13 cellular contexts compared by ENCODE assay signal in the genomic region with DNA sequence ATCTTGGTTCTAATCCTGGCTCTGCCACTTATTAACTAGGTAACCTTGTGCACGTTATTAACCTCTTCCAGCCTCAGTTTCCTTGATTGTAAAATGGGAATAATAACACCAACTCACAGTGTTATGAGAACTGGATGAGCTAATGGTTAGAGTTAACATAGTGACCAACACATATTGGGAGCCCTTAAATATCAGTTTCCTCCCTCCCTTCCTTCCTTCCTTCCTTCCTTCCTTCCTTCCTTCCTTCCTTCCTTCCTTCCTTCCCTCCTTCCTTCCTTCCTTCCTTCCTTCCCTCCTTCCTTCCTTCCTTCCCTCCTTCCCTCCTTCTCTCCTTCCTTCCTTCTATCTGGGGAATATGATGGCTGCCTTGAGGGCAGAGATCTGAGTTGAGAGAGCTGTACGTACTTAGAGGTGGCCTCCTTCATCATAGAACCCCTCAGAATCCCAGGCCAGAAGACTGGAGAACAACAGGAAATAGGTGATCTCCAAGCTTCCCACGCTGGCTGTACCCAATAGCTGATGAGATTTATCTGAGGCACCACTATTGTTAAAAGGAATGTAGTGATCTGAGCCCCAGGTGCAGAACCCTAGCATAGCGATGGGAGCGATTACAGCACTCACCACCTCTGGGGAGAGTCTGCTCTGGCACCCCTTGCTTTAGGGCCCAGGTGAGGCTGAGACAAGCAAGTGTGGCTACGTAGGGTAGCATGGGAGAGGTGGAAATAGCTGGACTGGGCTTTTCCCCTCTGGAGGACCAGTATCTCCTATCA. TPM values are rescaled to one million over a fixed set of nuclear protein-coding genes. Genes with fewer than 3 reads are reported as not detected.
DNase-seq lines count a peak whose midpoint lies in the region; ATAC-seq, FAIRE-seq and TF ChIP-seq lines count a peak whose summit lies in the region.
"Had no signal": no experiment of that assay in that cellular context is flagged by ENCODE, and none has a peak within 500 bp of the region (broad histone marks: within the 10 kb centered on the region; RNA-seq: fewer than 3 reads in every experiment).

No MANE protein-coding gene starts in this region.

- H3K36me3 ChIP-seq in astrocyte (ENCODE audit: insufficient read depth, low read length) (no peaks in the 10 kb centered on the region), mesenchymal stem cell (ENCODE audit: control insufficient read depth in 1 of 2, insufficient read depth in 2 of 2, low read depth in 1 of 2, low read length in 2 of 2) (no peaks in the 10 kb centered on the region), suprapubic skin (no peaks in the 10 kb centered on the region)

- H3K36me3 Mint-ChIP-seq in activated T-cell treated with anti-CD3 and anti-CD28 coated beads, Interleukin-2, amount 50 U/mL, for 24 hours (ENCODE audit: low read depth): no peaks in the 10 kb centered on the region
- H3K36me3 Mint-ChIP-seq in activated T-cell treated with anti-CD3 and anti-CD28 coated beads, Interleukin-2, amount 50 U/mL, for 72 hours (ENCODE audit: insufficient read depth in 2 of 2): peaks cover 0 to 5% of the 10 kb centered on the region in 2 donors
- H3K36me3 Mint-ChIP-seq in astrocyte (ENCODE audit: low read depth, unreplicated experiment): no peaks in the 10 kb centered on the region

- H2AFZ ChIP-seq in astrocyte (ENCODE audit: low read depth, low read length): no peak overlapping the region
- H2AFZ ChIP-seq in mesenchymal stem cell (ENCODE audit: low read depth, low read length): no peak overlapping the region

- no peaks in the 10 kb centered on the region for H3K79me2 ChIP-seq in astrocyte (ENCODE audit: insufficient read depth, low read length)

- H3K4me3 Mint-ChIP-seq in activated T-cell treated with anti-CD3 and anti-CD28 coated beads, Interleukin-2, amount 50 U/mL, for 24 hours: no peak overlapping the region
- H3K4me3 Mint-ChIP-seq in activated T-cell treated with anti-CD3 and anti-CD28 coated beads, Interleukin-2, amount 50 U/mL, for 72 hours: peak overlapping the region in 1 of 2 donors; percentile 24
- H3K4me3 Mint-ChIP-seq in astrocyte (ENCODE audit: unreplicated experiment): no peak overlapping the region
- H3K4me3 Mint-ChIP-seq: dendritic cell treated with granulocyte-macrophage colony-stimulating factor and Interleukin-4, amounts not matched to agents 40 ng/mL and 50 ng/mL, for 4 days had no signal

- H3K4me1 Mint-ChIP-seq in activated T-cell treated with anti-CD3 and anti-CD28 coated beads, Interleukin-2, amount 50 U/mL, for 24 hours (ENCODE audit: low read depth): peaks cover 94% of the 10 kb centered on the region
- peaks cover 98% of the 10 kb centered on the region for H3K4me1 Mint-ChIP-seq in activated T-cell treated with anti-CD3 and anti-CD28 coated beads, Interleukin-2, amount 50 U/mL, for 72 hours (ENCODE audit: low read depth)
- H3K4me1 Mint-ChIP-seq in astrocyte (ENCODE audit: low read depth, unreplicated experiment): peaks cover 24% of the 10 kb centered on the region

- no peak for TF ChIP-seq POLR2A in suprapubic skin (IDR thresholded peaks at IDR 0.05)

- TF ChIP-seq EP300 in suprapubic skin (IDR thresholded peaks at IDR 0.05): no peak

- H3K4me3 ChIP-seq in astrocyte (ENCODE audit: insufficient read depth, low read depth, low read length) (no peak overlapping the region), mesenchymal stem cell (ENCODE audit: insufficient read depth in 1 of 2, low read depth in 1 of 2, low read length in 2 of 2) (no peak overlapping the region), suprapubic skin (no peak overlapping the region), foreskin fibroblast (ENCODE audit: low read depth in 1 of 2, low read length in 2 of 2) (no peak overlapping the region)

- H2BK5ac ChIP-seq in mesenchymal stem cell (ENCODE audit: low read depth, low read length, poor library complexity, severe bottlenecking): no peak overlapping the region

- H3K9ac ChIP-seq in astrocyte (ENCODE audit: low read length) (no peak overlapping the region), mesenchymal stem cell (ENCODE audit: low read length) (no peak overlapping the region)

- H4K91ac ChIP-seq in mesenchymal stem cell (ENCODE audit: low read length): peak overlapping the region; percentile 28

- H2BK15ac ChIP-seq in mesenchymal stem cell (ENCODE audit: low read depth, poor library complexity, severe bottlenecking): peak overlapping the region; percentile 26

- no peak overlapping the region for H3K14ac ChIP-seq in mesenchymal stem cell (ENCODE audit: low read length in 2 of 2)

- no peaks in the 10 kb centered on the region for H3K9me3 Mint-ChIP-seq in activated T-cell treated with anti-CD3 and anti-CD28 coated beads, Interleukin-2, amount 50 U/mL, for 24 hours
- no peaks in the 10 kb centered on the region for H3K9me3 Mint-ChIP-seq in activated T-cell treated with anti-CD3 and anti-CD28 coated beads, Interleukin-2, amount 50 U/mL, for 72 hours
- peaks cover 1% of the 10 kb centered on the region for H3K9me3 Mint-ChIP-seq in astrocyte (ENCODE audit: unreplicated experiment)
- H3K9me3 Mint-ChIP-seq: dendritic cell treated with granulocyte-macrophage colony-stimulating factor and Interleukin-4, amounts not matched to agents 40 ng/mL and 50 ng/mL, for 4 days had no signal

- H2AK5ac ChIP-seq in mesenchymal stem cell (ENCODE audit: low read length, severe bottlenecking): no peak overlapping the region

- H3K79me1 ChIP-seq in mesenchymal stem cell (replicated peaks; ENCODE audit: low read length, poor library complexity, severe bottlenecking): no peaks in the 10 kb centered on the region

- peak overlapping the region; percentile 20 to 96 for H2BK12ac ChIP-seq in mesenchymal stem cell (ENCODE audit: low read length in 2 of 2)

- H3K27me3 ChIP-seq in astrocyte (ENCODE audit: insufficient read depth, low read length) (no peaks in the 10 kb centered on the region), mesenchymal stem cell (ENCODE audit: control insufficient read depth in 1 of 2, insufficient read depth in 1 of 2, low read length in 2 of 2) (no peaks in the 10 kb centered on the region), suprapubic skin (no peaks in the 10 kb centered on the region)

- no peaks in the 10 kb centered on the region for H3K9me3 ChIP-seq in astrocyte (ENCODE audit: insufficient read depth, low read depth, low read length)
- H3K9me3 ChIP-seq in mesenchymal stem cell (ENCODE audit: control insufficient read depth, low read length): no peaks in the 10 kb centered on the region
- H3K9me3 ChIP-seq in suprapubic skin: no peaks in the 10 kb centered on the region

- WGBS in mesenchymal stem cell: 81% methylated on average over 6 of the region's 6 CpGs
- whole genome bisulfite sequencing in suprapubic skin: 78% methylated on average over 6 of the region's 6 CpGs

- DNase-seq in activated T-cell treated with anti-CD3 and anti-CD28 coated beads, Interleukin-2, amount 50 U/mL, for 24 hours: peak; percentile 34
- DNase-seq in activated T-cell treated with anti-CD3 and anti-CD28 coated beads, Interleukin-2, amount 50 U/mL, for 72 hours: no peak
- no peak for DNase-seq in astrocyte (ENCODE audit: low read depth)
- DNase-seq in mesenchymal stem cell: no peak
- DNase-seq in suprapubic skin (ENCODE audit: low spot score in 2 of 2): peak in 1 of 2 donors; percentile 42
- no peak for DNase-seq in omental fat pad (ENCODE audit: low spot score)
- DNase-seq in foreskin fibroblast: no peak
- DNase-seq: activated CD8-positive, alpha-beta memory T cell treated with anti-CD3 and anti-CD28 coated beads, Interleukin-2, amount 50 U/mL, for 48 hours; KG1; NCI-H524; occipital lobe had no signal

- H3K27me3 Mint-ChIP-seq in activated T-cell treated with anti-CD3 and anti-CD28 coated beads, Interleukin-2, amount 50 U/mL, for 24 hours: no peaks in the 10 kb centered on the region
- H3K27me3 Mint-ChIP-seq in activated T-cell treated with anti-CD3 and anti-CD28 coated beads, Interleukin-2, amount 50 U/mL, for 72 hours (ENCODE audit: low read depth): no peaks in the 10 kb centered on the region
- peaks cover 6% of the 10 kb centered on the region for H3K27me3 Mint-ChIP-seq in astrocyte (ENCODE audit: low read depth, unreplicated experiment)

- H3K4me1 ChIP-seq in astrocyte (ENCODE audit: insufficient read depth, low read length): peaks cover 33% of the 10 kb centered on the region
- peaks cover 44% of the 10 kb centered on the region for H3K4me1 ChIP-seq in mesenchymal stem cell (ENCODE audit: control insufficient read depth, insufficient read depth, low read depth, low read length)
- peaks cover 96% of the 10 kb centered on the region for H3K4me1 ChIP-seq in suprapubic skin

- ATAC-seq in activated T-cell treated with anti-CD3 and anti-CD28 coated beads, Interleukin-2, amount 50 U/mL, for 72 hours (replicated peaks in 1 of 2): no peak
- no peak for ATAC-seq in omental fat pad (ENCODE audit: low FRiP score)
- no peak for ATAC-seq in HG03565 (IDR thresholded peaks at IDR 0.05; ENCODE audit: unreplicated experiment)

- no peak overlapping the region for H3K18ac ChIP-seq in mesenchymal stem cell (ENCODE audit: low read depth in 1 of 2, low read length in 2 of 2)

- no peak overlapping the region for H3K27ac ChIP-seq in astrocyte (ENCODE audit: low read depth, low read length)
- H3K27ac ChIP-seq in mesenchymal stem cell (ENCODE audit: low read length, poor library complexity, severe bottlenecking): no peak overlapping the region
- H3K27ac ChIP-seq in suprapubic skin: peak overlapping the region; percentile 70

- H2BK120ac ChIP-seq in mesenchymal stem cell (ENCODE audit: low read depth, low read length): no peak overlapping the region

- TF ChIP-seq CTCF in astrocyte (IDR thresholded peaks at IDR 0.05; ENCODE audit: insufficient read depth, low read depth, low read length): no peak
- TF ChIP-seq CTCF in suprapubic skin (IDR thresholded peaks at IDR 0.05): no peak
- no peak for TF ChIP-seq CTCF in omental fat pad (IDR thresholded peaks at IDR 0.05)
- TF ChIP-seq CTCF in foreskin fibroblast (IDR thresholded peaks at IDR 0.05; ENCODE audit: low read depth, low read length): no peak

- H3K23ac ChIP-seq in mesenchymal stem cell (ENCODE audit: low read length in 2 of 2): no peak overlapping the region

- peak overlapping the region; percentile 33 for H4K8ac ChIP-seq in mesenchymal stem cell (ENCODE audit: low read length)

- peak overlapping the region; percentile 98 for H3K27ac Mint-ChIP-seq in activated T-cell treated with anti-CD3 and anti-CD28 coated beads, Interleukin-2, amount 50 U/mL, for 24 hours
- no peak overlapping the region for H3K27ac Mint-ChIP-seq in activated T-cell treated with anti-CD3 and anti-CD28 coated beads, Interleukin-2, amount 50 U/mL, for 72 hours
- H3K27ac Mint-ChIP-seq in astrocyte (ENCODE audit: unreplicated experiment): no peak overlapping the region
- H3K27ac Mint-ChIP-seq: dendritic cell treated with granulocyte-macrophage colony-stimulating factor and Interleukin-4, amounts not matched to agents 40 ng/mL and 50 ng/mL, for 4 days had no signal

- FAIRE-seq in astrocyte (lab: Jason Lieb, UNC): no peak

- H4K20me1 ChIP-seq in astrocyte (ENCODE audit: insufficient read depth, low read length): no peaks in the 10 kb centered on the region

- H3K4me2 ChIP-seq in astrocyte (ENCODE audit: low read length) (peak overlapping the region; percentile 1), mesenchymal stem cell (ENCODE audit: low read length, poor library complexity, severe bottlenecking) (no peak overlapping the region)

- peak overlapping the region in 1 of 2 experiments; percentile 46 for H3K4ac ChIP-seq in mesenchymal stem cell (ENCODE audit: low read depth in 1 of 2, low read length in 2 of 2)

RNA-seq across cellular contexts. Expression of a gene that starts 26.2 kb away (rescaled TPM):
- total RNA-seq in activated T-cell treated with anti-CD3 and anti-CD28 coated beads, Interleukin-2, amount 50 U/mL, for 72 hours: 100 to 1,000 TPM; 311 to 371 TPM
- total RNA-seq in astrocyte: not detected in 2 replicates
- 0.08 TPM for polyA plus RNA-seq in mesenchymal stem cell (2013, experiment 1 of 2)
- 0.14 TPM for polyA plus RNA-seq in mesenchymal stem cell (2013, experiment 2 of 2)
- 1 to 10 TPM in 1 of 4 donors, not detected in 3; 1.2 TPM for total RNA-seq in suprapubic skin
- total RNA-seq in omental fat pad: 1 to 10 TPM in 1 of 4 donors, under 1 TPM in 1, not detected in 2; 0.37 to 1.9 TPM
- total RNA-seq: occipital lobe had no signal

RNA-seq across cellular contexts. Expression of a gene that starts 37.7 kb away (rescaled TPM):
- total RNA-seq in activated T-cell treated with anti-CD3 and anti-CD28 coated beads, Interleukin-2, amount 50 U/mL, for 72 hours: 10 to 100 TPM in 1 of 2 donors, 1 to 10 TPM in 1; 9.9 to 10.6 TPM
- total RNA-seq in astrocyte: not detected in 2 replicates
- polyA plus RNA-seq in mesenchymal stem cell (2013, experiment 1 of 2): not detected
- 0.12 TPM for polyA plus RNA-seq in mesenchymal stem cell (2013, experiment 2 of 2)
- 1,000 to 10,000 TPM in 2 of 4 donors, 100 to 1,000 TPM in 2; 730 to 1,745 (median 1,078) TPM for total RNA-seq in suprapubic skin
- total RNA-seq in omental fat pad: 1 to 10 TPM in 2 of 4 donors, not detected in 2; 1.8 to 2.1 TPM
- total RNA-seq: occipital lobe had no signal

Comparison
In these comparisons a context has a peak if more than half of its experiments do, and no peak if none do; other contexts are left out.
1. RNA of a gene that starts 26.2 kb away (total RNA-seq): 311 to 371 TPM in activated T-cell treated with anti-CD3 and anti-CD28 coated beads, Interleukin-2, amount 50 U/mL, for 72 hours; 0.37 to 1.9 TPM in omental fat pad, not detected in astrocyte and 1.2 TPM in suprapubic skin; every median in the first group is over 100 times any median in the second.
2. RNA of a gene that starts 37.7 kb away (total RNA-seq): 730 to 1,745 TPM in suprapubic skin; 9.9 to 10.6 TPM in activated T-cell treated with anti-CD3 and anti-CD28 coated beads, Interleukin-2, amount 50 U/mL, for 72 hours, 1.8 to 2.1 TPM in omental fat pad and not detected in astrocyte; every median in the first group is over 10 times any median in the second.